In genomic region chr6:114906096-114906495, GRCh38 we compare ENCODE assay signal across 21 cellular contexts.
DNase-seq lines count a peak whose midpoint lies in the region; ATAC-seq lines count a peak whose summit lies in the region.
"Had no signal": no experiment of that assay in that cellular context is flagged by ENCODE, and none has a peak within 500 bp of the region (broad histone marks: within the 10 kb centered on the region; RNA-seq: fewer than 3 reads in every experiment).

No MANE protein-coding gene starts in this region.

- ATAC-seq in esophagus mucosa (no peak), GM18909 (IDR thresholded peaks at IDR 0.05; ENCODE audit: poor library complexity, unreplicated experiment) (no peak)
- ATAC-seq: GM12878 had no signal

- DNase-seq in middle frontal gyrus (ENCODE audit: extremely low spot score, low spot score), result peak; percentile 45
- DNase-seq in putamen (ENCODE audit: low spot score), result peak; percentile 56
- DNase-seq in retina, result no peak
- DNase-seq: 8988T; ACHN; BE2C; C1 segment of cervical spinal cord; CD4-positive, alpha-beta memory T cell; CD4-positive, CD25-positive, alpha-beta regulatory T cell; CD8-positive, alpha-beta memory T cell; COR-L47; DMS 273 treated with DMSO at 0.1 percent for 48 hours; DMS153; DMS53; DMS79; DND-41; EL; GDM1 had no signal
